In the genomic region with DNA sequence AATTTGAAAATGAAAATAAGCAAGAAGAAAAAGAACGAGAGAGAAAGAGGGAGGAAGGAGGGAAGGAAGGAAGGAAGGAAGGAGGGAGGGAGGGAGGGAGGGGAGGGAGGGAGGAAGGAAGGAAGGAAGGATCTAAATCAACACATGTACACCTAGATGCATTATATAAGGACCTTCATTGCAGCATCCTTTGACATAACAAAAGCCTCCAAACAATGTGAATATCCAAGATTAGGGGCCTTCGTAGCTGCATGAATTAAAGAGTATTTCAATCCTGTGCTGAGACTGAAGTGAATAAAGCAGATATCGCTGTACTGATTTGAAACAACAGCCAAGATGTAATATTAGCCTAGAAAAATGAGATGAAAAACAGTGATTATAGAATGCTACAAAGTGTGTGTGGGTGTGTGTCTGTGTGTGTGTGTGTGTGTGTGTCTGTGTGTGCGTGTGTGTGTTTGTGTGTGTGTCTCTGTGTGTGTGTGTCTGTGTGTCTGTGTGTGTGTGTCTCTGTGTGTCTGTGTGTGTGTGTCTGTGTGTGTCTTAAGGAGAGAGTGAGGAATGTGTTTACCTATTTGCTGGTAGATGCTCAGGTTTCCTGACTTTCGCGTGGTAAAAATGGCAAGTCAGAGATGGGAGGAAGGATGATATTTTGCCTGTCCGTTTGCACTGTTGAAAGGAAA, we compare ENCODE assay signal across 1 cellular context.
TF ChIP-seq lines count a peak whose summit lies in the region.

No MANE protein-coding gene starts in this region.

TF ChIP-seq in HepG2, 621 proteins besides CTCF, POLR2A, EP300 and RAD21 (continued from another document):
- TF ChIP-seq, protein P1, sequence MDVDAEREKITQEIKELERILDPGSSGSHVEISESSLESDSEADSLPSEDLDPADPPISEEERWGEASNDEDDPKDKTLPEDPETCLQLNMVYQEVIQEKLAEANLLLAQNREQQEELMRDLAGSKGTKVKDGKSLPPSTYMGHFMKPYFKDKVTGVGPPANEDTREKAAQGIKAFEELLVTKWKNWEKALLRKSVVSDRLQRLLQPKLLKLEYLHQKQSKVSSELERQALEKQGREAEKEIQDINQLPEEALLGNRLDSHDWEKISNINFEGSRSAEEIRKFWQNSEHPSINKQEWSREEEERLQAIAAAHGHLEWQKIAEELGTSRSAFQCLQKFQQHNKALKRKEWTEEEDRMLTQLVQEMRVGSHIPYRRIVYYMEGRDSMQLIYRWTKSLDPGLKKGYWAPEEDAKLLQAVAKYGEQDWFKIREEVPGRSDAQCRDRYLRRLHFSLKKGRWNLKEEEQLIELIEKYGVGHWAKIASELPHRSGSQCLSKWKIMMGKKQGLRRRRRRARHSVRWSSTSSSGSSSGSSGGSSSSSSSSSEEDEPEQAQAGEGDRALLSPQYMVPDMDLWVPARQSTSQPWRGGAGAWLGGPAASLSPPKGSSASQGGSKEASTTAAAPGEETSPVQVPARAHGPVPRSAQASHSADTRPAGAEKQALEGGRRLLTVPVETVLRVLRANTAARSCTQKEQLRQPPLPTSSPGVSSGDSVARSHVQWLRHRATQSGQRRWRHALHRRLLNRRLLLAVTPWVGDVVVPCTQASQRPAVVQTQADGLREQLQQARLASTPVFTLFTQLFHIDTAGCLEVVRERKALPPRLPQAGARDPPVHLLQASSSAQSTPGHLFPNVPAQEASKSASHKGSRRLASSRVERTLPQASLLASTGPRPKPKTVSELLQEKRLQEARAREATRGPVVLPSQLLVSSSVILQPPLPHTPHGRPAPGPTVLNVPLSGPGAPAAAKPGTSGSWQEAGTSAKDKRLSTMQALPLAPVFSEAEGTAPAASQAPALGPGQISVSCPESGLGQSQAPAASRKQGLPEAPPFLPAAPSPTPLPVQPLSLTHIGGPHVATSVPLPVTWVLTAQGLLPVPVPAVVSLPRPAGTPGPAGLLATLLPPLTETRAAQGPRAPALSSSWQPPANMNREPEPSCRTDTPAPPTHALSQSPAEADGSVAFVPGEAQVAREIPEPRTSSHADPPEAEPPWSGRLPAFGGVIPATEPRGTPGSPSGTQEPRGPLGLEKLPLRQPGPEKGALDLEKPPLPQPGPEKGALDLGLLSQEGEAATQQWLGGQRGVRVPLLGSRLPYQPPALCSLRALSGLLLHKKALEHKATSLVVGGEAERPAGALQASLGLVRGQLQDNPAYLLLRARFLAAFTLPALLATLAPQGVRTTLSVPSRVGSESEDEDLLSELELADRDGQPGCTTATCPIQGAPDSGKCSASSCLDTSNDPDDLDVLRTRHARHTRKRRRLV (CRISPR knock-in tag; IDR thresholded peaks at IDR 0.05) = no peak
- TF ChIP-seq ZNF557 (CRISPR knock-in tag; IDR thresholded peaks at IDR 0.05) = no peak
- TF ChIP-seq HOXA7 (CRISPR knock-in tag; IDR thresholded peaks at IDR 0.05) = no peak
- no peak for TF ChIP-seq GPN1 (CRISPR knock-in tag; IDR thresholded peaks at IDR 0.05; ENCODE audit: borderline replicate concordance)
- no peak for TF ChIP-seq LCORL (IDR thresholded peaks at IDR 0.05)
- TF ChIP-seq LCORL (CRISPR knock-in tag; IDR thresholded peaks at IDR 0.05) = no peak
- no peak for TF ChIP-seq NFKB2 (CRISPR knock-in tag; IDR thresholded peaks at IDR 0.05; ENCODE audit: borderline replicate concordance)
- TF ChIP-seq ZMYM4 (CRISPR knock-in tag; IDR thresholded peaks at IDR 0.05) = no peak
- TF ChIP-seq RBM22 (optimal IDR thresholded peaks at IDR 0.05; ENCODE audit: low read length) = no peak
- no peak for TF ChIP-seq SMC3 (IDR thresholded peaks at IDR 0.05; ENCODE audit: low read length)
- TF ChIP-seq SMAD1 (CRISPR knock-in tag; IDR thresholded peaks at IDR 0.05; ENCODE audit: borderline replicate concordance, low read depth) = no peak
- no peak for TF ChIP-seq ZNF292 (CRISPR knock-in tag; IDR thresholded peaks at IDR 0.05; ENCODE audit: borderline replicate concordance, low read depth)
- no peak for TF ChIP-seq ZNF17 (CRISPR knock-in tag; IDR thresholded peaks at IDR 0.05)
- TF ChIP-seq PHF5A (CRISPR knock-in tag; IDR thresholded peaks at IDR 0.05; ENCODE audit: low read depth, unreplicated experiment) = no peak
- peak; percentile 97 for TF ChIP-seq PCBP1 (IDR thresholded peaks at IDR 0.05; ENCODE audit: borderline replicate concordance, low read depth, low read length)
- TF ChIP-seq CBFB (CRISPR knock-in tag; IDR thresholded peaks at IDR 0.05) = no peak
- TF ChIP-seq HDAC6 (IDR thresholded peaks at IDR 0.05; ENCODE audit: low read depth, low read length) = no peak
- TF ChIP-seq, protein P2, sequence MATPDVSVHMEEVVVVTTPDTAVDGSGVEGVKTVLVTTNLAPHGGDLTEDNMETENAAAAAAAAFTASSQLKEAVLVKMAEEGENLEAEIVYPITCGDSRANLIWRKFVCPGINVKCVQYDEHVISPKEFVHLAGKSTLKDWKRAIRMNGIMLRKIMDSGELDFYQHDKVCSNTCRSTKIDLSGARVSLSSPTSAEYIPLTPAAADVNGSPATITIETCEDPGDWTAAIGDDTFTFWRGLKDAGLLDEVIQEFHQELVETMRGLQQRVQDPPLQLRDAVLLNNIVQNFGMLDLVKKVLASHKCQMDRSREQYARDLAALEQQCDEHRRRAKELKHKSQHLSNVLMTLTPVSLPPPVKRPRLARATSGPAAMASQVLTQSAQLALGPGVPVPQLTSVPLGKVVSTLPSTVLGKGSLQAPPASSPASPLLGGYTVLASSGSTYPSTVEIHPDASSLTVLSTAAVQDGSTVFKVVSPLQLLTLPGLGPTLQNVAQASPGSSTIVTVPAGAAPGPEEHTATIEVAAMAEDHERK (CRISPR knock-in tag; IDR thresholded peaks at IDR 0.05; ENCODE audit: low read depth) = no peak
- no peak for TF ChIP-seq ZNF230 (CRISPR knock-in tag; IDR thresholded peaks at IDR 0.05)
- TF ChIP-seq, protein P3, sequence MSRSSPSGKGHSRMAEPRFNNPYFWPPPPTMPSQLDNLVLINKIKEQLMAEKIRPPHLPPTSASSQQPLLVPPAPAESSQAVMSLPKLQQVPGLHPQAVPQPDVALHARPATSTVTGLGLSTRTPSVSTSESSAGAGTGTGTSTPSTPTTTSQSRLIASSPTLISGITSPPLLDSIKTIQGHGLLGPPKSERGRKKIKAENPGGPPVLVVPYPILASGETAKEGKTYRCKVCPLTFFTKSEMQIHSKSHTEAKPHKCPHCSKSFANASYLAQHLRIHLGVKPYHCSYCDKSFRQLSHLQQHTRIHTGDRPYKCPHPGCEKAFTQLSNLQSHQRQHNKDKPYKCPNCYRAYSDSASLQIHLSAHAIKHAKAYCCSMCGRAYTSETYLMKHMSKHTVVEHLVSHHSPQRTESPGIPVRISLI (CRISPR knock-in tag; IDR thresholded peaks at IDR 0.05; ENCODE audit: borderline replicate concordance) = no peak
